Comparison of ENCODE assay signal across 8 cellular contexts in the genomic region with DNA sequence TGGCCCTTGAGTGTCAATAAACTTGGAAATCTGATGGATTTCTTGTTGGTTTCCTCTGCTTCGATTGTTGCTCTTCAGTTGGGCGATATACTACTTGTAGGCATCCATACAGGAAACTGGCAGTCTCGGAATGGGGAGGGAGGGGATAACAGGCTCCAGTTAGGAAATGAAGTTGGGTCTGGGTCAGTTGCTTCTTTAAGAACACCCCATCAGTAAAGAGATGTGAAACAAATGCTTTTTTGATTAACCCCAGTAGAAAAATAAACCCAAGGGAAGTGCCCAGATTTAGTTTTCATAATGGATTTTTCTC. TPM values are rescaled to one million over a fixed set of nuclear protein-coding genes. Genes with fewer than 3 reads are reported as not detected.
DNase-seq lines count a peak whose midpoint lies in the region; ATAC-seq and TF ChIP-seq lines count a peak whose summit lies in the region.

No MANE protein-coding gene starts in this region.

- peaks cover 3% of the 10 kb centered on the region for H3K9me3 Mint-ChIP-seq in activated CD4-positive, alpha-beta memory T cell treated with anti-CD3 and anti-CD28 coated beads for 36 hours

- H3K36me3 ChIP-seq in GM06990 (ENCODE audit: control insufficient read depth, insufficient read depth, low read length) (no peaks in the 10 kb centered on the region), thyroid gland (no peaks in the 10 kb centered on the region)

- ATAC-seq in HG02642 (IDR thresholded peaks at IDR 0.05; ENCODE audit: poor library complexity, unreplicated experiment) = peak; percentile 4

- H3K4me1 ChIP-seq in thyroid gland = peaks cover 20 to 30% of the 10 kb centered on the region in 2 donors

- peaks cover 5% of the 10 kb centered on the region for H3K36me3 Mint-ChIP-seq in activated CD4-positive, alpha-beta memory T cell treated with anti-CD3 and anti-CD28 coated beads for 36 hours

- intact Hi-C loops in activated CD4-positive, alpha-beta memory T cell treated with anti-CD3 and anti-CD28 coated beads for 36 hours (cut with micrococcal nuclease) = loop anchor here (1.0 to 2.0 kb wide), 2 partner anchors 106 to 831 kb away; partner anchors contain the start of genes CGGBP1 and ZNF654
- intact Hi-C loops in thyroid gland (cut with DNase I) = no loop called here

- TF ChIP-seq POLR2A in thyroid gland (IDR thresholded peaks at IDR 0.05) = no peak

- H3K4me3 Mint-ChIP-seq in activated CD4-positive, alpha-beta memory T cell treated with anti-CD3 and anti-CD28 coated beads for 36 hours = peak overlapping the region; percentile 89

- H3K9me3 ChIP-seq in iPS-18c (ENCODE audit: control insufficient read depth, insufficient read depth, low read length) (no peaks in the 10 kb centered on the region), thyroid gland (no peaks in the 10 kb centered on the region)

- POLR2A ChIA-PET in activated CD4-positive, alpha-beta memory T cell treated with anti-CD3 and anti-CD28 coated beads for 36 hours (lab: Charles Lee) = no interaction called here

- 0 to 1% methylated on average over 3 of the region's 3 CpGs for WGBS in thyroid gland, 2 donors

- H3K27ac Mint-ChIP-seq in activated CD4-positive, alpha-beta memory T cell treated with anti-CD3 and anti-CD28 coated beads for 36 hours = peak overlapping the region; percentile 89

- peaks cover 3% of the 10 kb centered on the region for H3K27me3 Mint-ChIP-seq in activated CD4-positive, alpha-beta memory T cell treated with anti-CD3 and anti-CD28 coated beads for 36 hours

- peaks cover 35% of the 10 kb centered on the region for H3K4me1 Mint-ChIP-seq in activated CD4-positive, alpha-beta memory T cell treated with anti-CD3 and anti-CD28 coated beads for 36 hours (ENCODE audit: low read depth)

- peak overlapping the region; percentile 94 for H3K4me3 ChIP-seq in GM06990 (replicated peaks; ENCODE audit: low read depth, low read length)
- peak overlapping the region; percentile 83 for H3K4me3 ChIP-seq in iPS-18c (ENCODE audit: insufficient read depth, low read depth, low read length)
- peak overlapping the region; percentile 23 to 93 (median 73) for H3K4me3 ChIP-seq in thyroid gland (replicated peaks in 1 of 3)

- DNase-seq in GM06990 (ENCODE audit: extremely low read depth, insufficient read length) = no peak
- DNase-seq in activated CD4-positive, alpha-beta memory T cell treated with anti-CD3 and anti-CD28 coated beads for 36 hours = no peak
- DNase-seq in thyroid gland = no peak
- no peak for DNase-seq in DMS153 treated with DMSO at 0.1 percent for 48 hours (lab: John Stamatoyannopoulos, UW; ENCODE audit: unreplicated experiment)
- no peak for DNase-seq in SHP77 (lab: John Stamatoyannopoulos, UW)
- DNase-seq in activated CD4-positive, CD25-positive, alpha-beta regulatory T cell treated with anti-CD3 and anti-CD28 coated beads, Interleukin-2, amount 50 U/mL, for 72 hours = no peak

- H3K27me3 ChIP-seq in GM06990 (replicated peaks; ENCODE audit: control insufficient read depth, insufficient read depth, low read length) = no peaks in the 10 kb centered on the region
- H3K27me3 ChIP-seq in thyroid gland = no peaks in the 10 kb centered on the region

- TF ChIP-seq CTCF in GM06990 (IDR thresholded peaks at IDR 0.05; ENCODE audit: insufficient read depth, low read length, poor library complexity, severe bottlenecking) (no peak), thyroid gland (IDR thresholded peaks at IDR 0.05) (no peak)

- H3K27ac ChIP-seq in thyroid gland = peak overlapping the region; percentile 98 to 100 (median 99)

- CTCF ChIA-PET in activated CD4-positive, alpha-beta memory T cell treated with anti-CD3 and anti-CD28 coated beads for 36 hours (lab: Charles Lee) = interaction anchor here (1.5 kb wide), 1 partner anchor 33 kb away, joined by 4 read pairs; no protein-coding TSS in a partner anchor

RNA-seq across cellular contexts. Expression of gene CHMP2B, which starts 0.7 kb away (rescaled TPM):
- total RNA-seq in activated CD4-positive, alpha-beta memory T cell treated with anti-CD3 and anti-CD28 coated beads for 36 hours = 10 to 100 TPM; 28.4 to 29.0 TPM
- 10 to 100 TPM; 63.7 to 70.0 (median 66.3) TPM for total RNA-seq in thyroid gland

RNA-seq across cellular contexts. Expression of gene POU1F1, which starts 48.6 kb away (rescaled TPM):
- not detected for total RNA-seq in activated CD4-positive, alpha-beta memory T cell treated with anti-CD3 and anti-CD28 coated beads for 36 hours
- total RNA-seq in thyroid gland = not detected
